In the genomic region with DNA sequence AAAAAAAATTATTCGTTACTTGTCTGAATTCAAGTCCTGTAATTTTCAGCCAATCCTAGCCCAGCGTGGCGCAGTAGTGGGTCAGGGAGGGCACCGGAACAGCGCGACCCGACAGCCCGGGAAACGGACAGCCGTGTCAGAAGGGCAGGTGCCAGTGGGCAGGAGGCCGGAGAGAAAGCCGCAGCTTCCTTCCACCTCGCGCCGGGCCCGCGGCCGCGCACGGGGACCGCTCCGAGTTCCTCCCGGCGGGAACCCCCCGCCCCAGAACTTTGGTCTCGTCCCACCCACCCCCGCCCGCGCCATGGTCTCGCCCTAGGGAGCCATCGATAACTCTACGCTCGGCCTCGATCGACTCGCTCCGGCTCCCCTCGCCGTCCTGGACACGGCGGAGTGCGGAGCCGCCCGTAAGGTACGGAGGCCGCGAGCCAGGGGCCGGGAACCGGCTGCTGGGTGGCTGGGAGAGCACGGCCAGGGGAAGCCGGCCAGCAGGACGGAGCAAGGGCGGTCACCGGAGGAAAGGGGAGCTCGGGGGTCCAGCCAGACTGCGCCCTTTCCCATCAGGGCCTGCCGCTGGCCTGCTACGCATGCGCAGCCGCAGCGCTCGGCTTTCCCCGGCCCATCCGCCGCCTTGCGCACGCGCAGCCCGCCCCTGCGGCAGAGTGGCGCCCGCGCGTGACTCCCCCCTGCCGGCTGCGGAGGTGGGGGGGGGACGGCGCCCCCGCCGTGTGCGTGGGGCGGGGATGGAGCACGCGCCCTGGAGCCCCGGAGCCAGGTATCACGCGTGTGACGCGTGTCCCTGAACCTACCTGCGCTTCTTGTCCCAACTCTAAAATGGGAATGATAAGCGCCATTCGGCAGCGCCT, we compare ENCODE assay signal across 8 cellular contexts. TPM values are rescaled to one million over a fixed set of nuclear protein-coding genes. Genes with fewer than 3 reads are reported as not detected.
A peak's percentile ranks its signal among the peaks of the same experiment; 100 is the strongest.
DNase-seq lines count a peak whose midpoint lies in the region; ATAC-seq and TF ChIP-seq lines count a peak whose summit lies in the region.

A gene with protein sequence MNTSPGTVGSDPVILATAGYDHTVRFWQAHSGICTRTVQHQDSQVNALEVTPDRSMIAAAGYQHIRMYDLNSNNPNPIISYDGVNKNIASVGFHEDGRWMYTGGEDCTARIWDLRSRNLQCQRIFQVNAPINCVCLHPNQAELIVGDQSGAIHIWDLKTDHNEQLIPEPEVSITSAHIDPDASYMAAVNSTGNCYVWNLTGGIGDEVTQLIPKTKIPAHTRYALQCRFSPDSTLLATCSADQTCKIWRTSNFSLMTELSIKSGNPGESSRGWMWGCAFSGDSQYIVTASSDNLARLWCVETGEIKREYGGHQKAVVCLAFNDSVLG (plus strand): TSS at position 351 of the 863 bp plus-strand sequence. CDS start 632 bp downstream, outside the sequence.

- WGBS in right cardiac atrium: under 1% methylated on average over 93 of the region's 93 CpGs

- no peaks in the 10 kb centered on the region for H3K27me3 ChIP-seq in right cardiac atrium (ENCODE audit: control insufficient read depth, insufficient read depth)
- no peaks in the 10 kb centered on the region for H3K27me3 ChIP-seq in rectal smooth muscle tissue (ENCODE audit: control insufficient read depth, insufficient read depth, low read length)
- no peaks in the 10 kb centered on the region for H3K27me3 ChIP-seq in vagina

- peaks cover 13% of the 10 kb centered on the region for H3K4me1 Mint-ChIP-seq in HFFc6 (ENCODE audit: low read depth)

- H3K27ac ChIP-seq in angular gyrus (ENCODE audit: low read depth, low read length) (peak within 1 kb of the TSS; percentile 97), right cardiac atrium (ENCODE audit: low read length) (peak within 1 kb of the TSS; percentile 99), rectal smooth muscle tissue (ENCODE audit: low read depth, low read length) (peak within 1 kb of the TSS; percentile 95), vagina (peak within 1 kb of the TSS; percentile 91)

- peak; percentile 84 to 85 for ATAC-seq in right cardiac atrium

- H3K4me1 ChIP-seq in right cardiac atrium (ENCODE audit: control insufficient read depth, insufficient read depth, low read length) (peaks cover 7% of the 10 kb centered on the region), rectal smooth muscle tissue (ENCODE audit: control insufficient read depth, insufficient read depth, low read length) (peaks cover 9% of the 10 kb centered on the region), vagina (peaks cover 19% of the 10 kb centered on the region)

- H3K9ac ChIP-seq in rectal smooth muscle tissue (ENCODE audit: low read length): peak within 1 kb of the TSS; percentile 50

- no peaks in the 10 kb centered on the region for H3K9me3 ChIP-seq in right cardiac atrium (ENCODE audit: control insufficient read depth, low read length)
- H3K9me3 ChIP-seq in vagina: no peaks in the 10 kb centered on the region

- H3K9me3 Mint-ChIP-seq in HFFc6: no peaks in the 10 kb centered on the region

- peak; percentile 17 for TF ChIP-seq CTCF in GM12873 (IDR thresholded peaks at IDR 0.05; ENCODE audit: insufficient read depth, low read depth, low read length, missing control alignments)
- peak; percentile 51 for TF ChIP-seq CTCF in HFFc6 (IDR thresholded peaks at IDR 0.05)
- no peak for TF ChIP-seq CTCF in vagina (IDR thresholded peaks at IDR 0.05)

- H3K27ac Mint-ChIP-seq in HFFc6: peak within 1 kb of the TSS; percentile 73

- H3K27me3 Mint-ChIP-seq in HFFc6 (ENCODE audit: insufficient read depth): peaks cover 6% of the 10 kb centered on the region

- peaks cover 11% of the 10 kb centered on the region; the same call in 1 of the 2 replicates for H3K36me3 Mint-ChIP-seq in HFFc6 (ENCODE audit: low read depth)

- H3K4me3 Mint-ChIP-seq in HFFc6: peak within 1 kb of the TSS; percentile 86

- peak; percentile 58 for DNase-seq in HFFc6
- peak; percentile 90 for DNase-seq in NCI-H1092 treated with DMSO at 0.1 percent for 48 hours (lab: John Stamatoyannopoulos, UW)
- peak; percentile 78 to 95 (median 90) for DNase-seq in T-helper 2 cell
- peak; percentile 89 to 96 (median 96) for DNase-seq in right cardiac atrium
- DNase-seq in vagina (ENCODE audit: extremely low spot score in 2 of 2): no peak

- peak in 1 of 2 donors; percentile 25 for TF ChIP-seq POLR2A in vagina (IDR thresholded peaks at IDR 0.05)

- intact Hi-C loops in right cardiac atrium (cut with DNase I) (loop anchor here in 1 of 4 donors (10.0 kb wide), 1 partner anchor 51 kb away; the partner anchor contains the start of gene TRAF7), vagina (cut with DNase I) (no loop called here)

- H3K4me3 ChIP-seq in right cardiac atrium (ENCODE audit: low read length) (peak within 1 kb of the TSS; percentile 77), rectal smooth muscle tissue (ENCODE audit: low read length) (peak within 1 kb of the TSS; percentile 84), vagina (peak within 1 kb of the TSS; percentile 54 to 85)

- H3K36me3 ChIP-seq in rectal smooth muscle tissue (ENCODE audit: control insufficient read depth, insufficient read depth, low read length): peaks cover 14% of the 10 kb centered on the region
- peaks cover 0 to 23% of the 10 kb centered on the region in 2 donors for H3K36me3 ChIP-seq in vagina

RNA-seq across cellular contexts. Expression of the gene that starts here (rescaled TPM):
- total RNA-seq in HFFc6 (2021; fragmentation: NEBNext Ultra II Directional; extraction: Animal tissue kit (Norgen Biotek cat#: 25700)): 10 to 100 TPM; 32.7 to 39.4 (median 37.5) TPM
- 10 to 100 TPM; 24.2 to 29.3 (median 27.0) TPM for total RNA-seq in right cardiac atrium
- 33.3 TPM for polyA plus RNA-seq in right cardiac atrium
- 51.6 TPM for total RNA-seq in vagina

Comparison
In these comparisons a context has a peak if more than half of its experiments do, and no peak if none do; other contexts are left out.
1. CTCF ChIP-seq: peak in GM12873 (single experiment) and HFFc6 (single experiment); none in vagina (0 of 3).
2. DNase-seq: peak in HFFc6 (single experiment), NCI-H1092 treated with DMSO at 0.1 percent for 48 hours (single experiment), T-helper 2 cell (5 of 5) and right cardiac atrium (3 of 3); none in vagina (0 of 2).
3. Peak in every context shown above with its lines, with median percentiles within 50 percentile points of each other: H3K27ac ChIP-seq and H3K4me3 ChIP-seq.